In the genomic region with DNA sequence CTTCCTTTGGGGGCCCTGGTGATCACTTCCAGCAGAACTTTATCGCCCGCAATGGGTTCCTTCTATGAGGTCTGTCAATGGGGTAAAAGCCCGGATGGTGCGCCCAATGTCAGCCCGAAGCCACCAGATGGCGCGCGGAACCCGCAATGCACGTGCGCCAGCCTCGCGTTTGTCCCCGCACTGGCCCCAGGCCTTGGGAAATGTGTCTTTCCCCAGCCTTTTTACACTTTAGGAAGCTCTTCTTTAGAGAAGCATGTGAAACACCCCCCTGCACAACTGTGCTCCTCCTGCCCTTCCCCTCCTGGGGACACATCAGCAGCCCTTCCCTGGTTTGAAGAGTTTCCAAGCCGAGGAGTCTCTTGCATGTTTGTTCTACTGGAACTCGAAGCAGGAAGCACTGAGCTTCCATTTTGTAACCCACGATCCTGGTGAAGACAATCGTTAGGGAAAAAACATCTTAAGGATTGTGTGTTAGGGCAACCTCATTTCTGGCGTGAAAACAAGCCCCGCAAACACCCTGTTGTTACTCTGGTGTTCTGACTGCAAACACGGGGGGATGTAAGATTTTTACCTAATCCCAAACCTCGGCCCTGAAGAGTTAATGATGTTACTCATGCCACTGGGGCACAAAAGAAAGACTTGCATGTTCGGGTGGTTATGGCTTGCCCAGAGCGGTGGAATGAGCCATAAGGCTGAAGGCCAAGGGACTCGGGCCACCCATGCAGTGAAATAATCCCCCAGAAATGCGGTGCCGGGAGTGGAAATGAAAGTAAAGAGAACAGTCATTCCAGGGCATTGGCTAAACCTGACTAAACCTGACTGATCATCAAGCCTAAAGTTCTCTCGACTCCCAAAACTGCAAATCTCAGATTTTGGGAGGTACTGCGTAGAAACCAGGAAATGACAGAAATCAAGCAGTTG, we compare ENCODE assay signal across 1 cellular context.
TF ChIP-seq lines count a peak whose summit lies in the region.

No MANE protein-coding gene starts in this region.

TF ChIP-seq in K562, 482 proteins besides CTCF, POLR2A, EP300 and RAD21 (continued from another document and continues in another):
- no peak for TF ChIP-seq U2AF2 (optimal IDR thresholded peaks at IDR 0.05; ENCODE audit: low read depth, low read length)
- TF ChIP-seq, protein P1, sequence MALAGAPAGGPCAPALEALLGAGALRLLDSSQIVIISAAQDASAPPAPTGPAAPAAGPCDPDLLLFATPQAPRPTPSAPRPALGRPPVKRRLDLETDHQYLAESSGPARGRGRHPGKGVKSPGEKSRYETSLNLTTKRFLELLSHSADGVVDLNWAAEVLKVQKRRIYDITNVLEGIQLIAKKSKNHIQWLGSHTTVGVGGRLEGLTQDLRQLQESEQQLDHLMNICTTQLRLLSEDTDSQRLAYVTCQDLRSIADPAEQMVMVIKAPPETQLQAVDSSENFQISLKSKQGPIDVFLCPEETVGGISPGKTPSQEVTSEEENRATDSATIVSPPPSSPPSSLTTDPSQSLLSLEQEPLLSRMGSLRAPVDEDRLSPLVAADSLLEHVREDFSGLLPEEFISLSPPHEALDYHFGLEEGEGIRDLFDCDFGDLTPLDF (CRISPR knock-in tag; IDR thresholded peaks at IDR 0.05): peak; percentile 77; the same call in 1 of the 2 replicates
- TF ChIP-seq, protein P2, sequence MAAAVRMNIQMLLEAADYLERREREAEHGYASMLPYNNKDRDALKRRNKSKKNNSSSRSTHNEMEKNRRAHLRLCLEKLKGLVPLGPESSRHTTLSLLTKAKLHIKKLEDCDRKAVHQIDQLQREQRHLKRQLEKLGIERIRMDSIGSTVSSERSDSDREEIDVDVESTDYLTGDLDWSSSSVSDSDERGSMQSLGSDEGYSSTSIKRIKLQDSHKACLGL (CRISPR knock-in tag; IDR thresholded peaks at IDR 0.05; ENCODE audit: borderline replicate concordance, poor library complexity, severe bottlenecking): no peak
- TF ChIP-seq FOXA1 (IDR thresholded peaks at IDR 0.05; ENCODE audit: borderline replicate concordance): no peak
- no peak for TF ChIP-seq ZBTB43 (CRISPR knock-in tag; IDR thresholded peaks at IDR 0.05)
- peak; percentile 74 for TF ChIP-seq CEBPB (tag; IDR thresholded peaks at IDR 0.05)
- TF ChIP-seq NR2C1 (IDR thresholded peaks at IDR 0.05): no peak
- TF ChIP-seq NR2C1 (tag; IDR thresholded peaks at IDR 0.05): peak; percentile 64
- peak; percentile 39 for TF ChIP-seq KAT8 (IDR thresholded peaks at IDR 0.05; ENCODE audit: low read depth)
- TF ChIP-seq, protein P3, sequence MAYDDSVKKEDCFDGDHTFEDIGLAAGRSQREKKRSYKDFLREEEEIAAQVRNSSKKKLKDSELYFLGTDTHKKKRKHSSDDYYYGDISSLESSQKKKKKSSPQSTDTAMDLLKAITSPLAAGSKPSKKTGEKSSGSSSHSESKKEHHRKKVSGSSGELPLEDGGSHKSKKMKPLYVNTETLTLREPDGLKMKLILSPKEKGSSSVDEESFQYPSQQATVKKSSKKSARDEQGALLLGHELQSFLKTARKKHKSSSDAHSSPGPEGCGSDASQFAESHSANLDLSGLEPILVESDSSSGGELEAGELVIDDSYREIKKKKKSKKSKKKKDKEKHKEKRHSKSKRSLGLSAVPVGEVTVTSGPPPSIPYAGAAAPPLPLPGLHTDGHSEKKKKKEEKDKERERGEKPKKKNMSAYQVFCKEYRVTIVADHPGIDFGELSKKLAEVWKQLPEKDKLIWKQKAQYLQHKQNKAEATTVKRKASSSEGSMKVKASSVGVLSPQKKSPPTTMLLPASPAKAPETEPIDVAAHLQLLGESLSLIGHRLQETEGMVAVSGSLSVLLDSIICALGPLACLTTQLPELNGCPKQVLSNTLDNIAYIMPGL (CRISPR knock-in tag; IDR thresholded peaks at IDR 0.05): peak; percentile 63; the same call in 1 of the 2 replicates
- TF ChIP-seq MBD1 (CRISPR knock-in tag; IDR thresholded peaks at IDR 0.05): peak; percentile 76
- no peak for TF ChIP-seq ZNF280B (CRISPR knock-in tag; IDR thresholded peaks at IDR 0.05)
- TF ChIP-seq LARP7 (IDR thresholded peaks at IDR 0.05): no peak
- TF ChIP-seq, protein P4, sequence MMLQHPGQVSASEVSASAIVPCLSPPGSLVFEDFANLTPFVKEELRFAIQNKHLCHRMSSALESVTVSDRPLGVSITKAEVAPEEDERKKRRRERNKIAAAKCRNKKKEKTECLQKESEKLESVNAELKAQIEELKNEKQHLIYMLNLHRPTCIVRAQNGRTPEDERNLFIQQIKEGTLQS (IDR thresholded peaks at IDR 0.05): no peak
- TF ChIP-seq, protein P4 (CRISPR knock-in tag; conservative IDR thresholded peaks at IDR 0.05): peak; percentile 83
- TF ChIP-seq ZNF79 (CRISPR knock-in tag; IDR thresholded peaks at IDR 0.05; ENCODE audit: low read depth): peak; percentile 52; the same call in 1 of the 2 replicates
- no peak for TF ChIP-seq ZNF398 (CRISPR knock-in tag; IDR thresholded peaks at IDR 0.05)
- TF ChIP-seq, protein P5, sequence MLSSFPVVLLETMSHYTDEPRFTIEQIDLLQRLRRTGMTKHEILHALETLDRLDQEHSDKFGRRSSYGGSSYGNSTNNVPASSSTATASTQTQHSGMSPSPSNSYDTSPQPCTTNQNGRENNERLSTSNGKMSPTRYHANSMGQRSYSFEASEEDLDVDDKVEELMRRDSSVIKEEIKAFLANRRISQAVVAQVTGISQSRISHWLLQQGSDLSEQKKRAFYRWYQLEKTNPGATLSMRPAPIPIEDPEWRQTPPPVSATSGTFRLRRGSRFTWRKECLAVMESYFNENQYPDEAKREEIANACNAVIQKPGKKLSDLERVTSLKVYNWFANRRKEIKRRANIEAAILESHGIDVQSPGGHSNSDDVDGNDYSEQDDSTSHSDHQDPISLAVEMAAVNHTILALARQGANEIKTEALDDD (IDR thresholded peaks at IDR 0.05): no peak
- TF ChIP-seq ZSCAN29 (IDR thresholded peaks at IDR 0.05): no peak
- TF ChIP-seq ZNF695 (CRISPR knock-in tag; IDR thresholded peaks at IDR 0.05): no peak
- TF ChIP-seq DMBX1 (CRISPR knock-in tag; IDR thresholded peaks at IDR 0.05; ENCODE audit: borderline replicate concordance): peak; percentile 96
- TF ChIP-seq SREBF2 (CRISPR knock-in tag; IDR thresholded peaks at IDR 0.05): no peak
- no peak for TF ChIP-seq SMARCC2 (IDR thresholded peaks at IDR 0.05; ENCODE audit: low read depth)
- TF ChIP-seq POLR2B (IDR thresholded peaks at IDR 0.05; ENCODE audit: low read depth, partially characterized antibody): no peak
- TF ChIP-seq, protein P6, sequence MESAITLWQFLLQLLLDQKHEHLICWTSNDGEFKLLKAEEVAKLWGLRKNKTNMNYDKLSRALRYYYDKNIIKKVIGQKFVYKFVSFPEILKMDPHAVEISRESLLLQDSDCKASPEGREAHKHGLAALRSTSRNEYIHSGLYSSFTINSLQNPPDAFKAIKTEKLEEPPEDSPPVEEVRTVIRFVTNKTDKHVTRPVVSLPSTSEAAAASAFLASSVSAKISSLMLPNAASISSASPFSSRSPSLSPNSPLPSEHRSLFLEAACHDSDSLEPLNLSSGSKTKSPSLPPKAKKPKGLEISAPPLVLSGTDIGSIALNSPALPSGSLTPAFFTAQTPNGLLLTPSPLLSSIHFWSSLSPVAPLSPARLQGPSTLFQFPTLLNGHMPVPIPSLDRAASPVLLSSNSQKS (CRISPR knock-in tag; IDR thresholded peaks at IDR 0.05): no peak
- TF ChIP-seq RAD51 (IDR thresholded peaks at IDR 0.05; ENCODE audit: borderline replicate concordance, low read depth): no peak
- no peak for TF ChIP-seq CHD1 (IDR thresholded peaks at IDR 0.05; ENCODE audit: low read length)
- TF ChIP-seq RB1 (IDR thresholded peaks at IDR 0.05; ENCODE audit: low read depth): peak; percentile 95
- TF ChIP-seq CBFA2T3 (IDR thresholded peaks at IDR 0.05): no peak
- TF ChIP-seq ZC3H8 (IDR thresholded peaks at IDR 0.05): no peak
- peak; percentile 66; the same call in 1 of the 2 replicates for TF ChIP-seq TSHZ1 (CRISPR knock-in tag; IDR thresholded peaks at IDR 0.05)
- no peak for TF ChIP-seq RFX1 (IDR thresholded peaks at IDR 0.05)
- no peak for TF ChIP-seq ATF1 (CRISPR knock-in tag; IDR thresholded peaks at IDR 0.05)
- TF ChIP-seq ATF1 (tag; IDR thresholded peaks at IDR 0.05): peak; percentile 72
- no peak for TF ChIP-seq ZBTB8A (IDR thresholded peaks at IDR 0.05; ENCODE audit: partially characterized antibody)
- 0 out of 4 replicates have a peak, but pooled peaks of 1 of the 2 experiments have one; percentile 52 for TF ChIP-seq RCOR1 (IDR thresholded peaks at IDR 0.05; ENCODE audit: borderline replicate concordance in 1 of 2, low read depth in 2 of 2, low read length in 2 of 2)
- TF ChIP-seq ZNF444 (CRISPR knock-in tag; IDR thresholded peaks at IDR 0.05): no peak
- no peak for TF ChIP-seq HDAC3 (IDR thresholded peaks at IDR 0.05; ENCODE audit: borderline replicate concordance, partially characterized antibody)
